In the genomic region with DNA sequence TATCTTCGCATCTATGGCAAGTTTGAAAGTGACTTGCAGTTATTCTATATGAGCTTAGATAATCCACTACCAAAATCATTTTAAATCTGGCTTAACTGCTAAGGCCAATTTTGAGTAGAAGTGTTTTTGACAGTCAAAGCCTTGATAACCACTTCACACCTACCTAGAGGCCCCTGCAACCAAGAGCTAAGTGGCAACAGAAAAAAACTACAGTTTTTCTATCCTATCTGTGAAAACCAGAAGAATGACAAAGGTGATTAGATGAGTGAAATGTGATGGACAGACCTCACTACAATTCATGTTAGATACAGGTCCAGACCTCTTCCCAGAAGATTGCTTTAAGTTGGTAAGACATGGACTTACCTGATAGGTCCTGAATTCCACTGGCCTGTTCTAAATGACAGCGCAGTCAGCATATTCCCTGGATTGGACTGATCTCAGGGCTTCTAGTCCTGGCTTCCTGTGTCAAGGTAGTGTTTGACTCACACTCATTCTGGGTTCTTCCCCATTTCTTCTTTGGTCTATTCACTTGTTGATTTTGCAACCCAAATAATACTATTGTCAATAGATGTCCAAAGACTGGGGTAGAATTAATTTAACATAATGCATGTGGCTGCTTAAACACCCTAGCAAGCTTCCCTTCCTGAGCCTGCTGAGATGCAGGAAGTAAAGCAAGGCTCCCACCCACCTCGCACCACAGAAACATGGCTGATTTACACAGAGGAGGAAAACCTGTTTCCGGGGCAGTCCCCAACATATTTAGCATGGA, we compare ENCODE assay signal across 11 cellular contexts.
DNase-seq lines count a peak whose midpoint lies in the region; ATAC-seq lines count a peak whose summit lies in the region.
"Had no signal": no experiment of that assay in that cellular context is flagged by ENCODE, and none has a peak within 500 bp of the region (broad histone marks: within the 10 kb centered on the region; RNA-seq: fewer than 3 reads in every experiment).

No MANE protein-coding gene starts in this region.

- H3K4me1 Mint-ChIP-seq in activated T-cell treated with anti-CD3 and anti-CD28 coated beads, Interleukin-2, amount 50 U/mL, for 24 hours (ENCODE audit: low read depth) = peaks cover 60% of the 10 kb centered on the region

- peak; percentile 34 for ATAC-seq in GM18858 (IDR thresholded peaks at IDR 0.05; ENCODE audit: unreplicated experiment)
- ATAC-seq in HG03354 (IDR thresholded peaks at IDR 0.05; ENCODE audit: poor library complexity, severe bottlenecking, unreplicated experiment) = peak; percentile 40
- ATAC-seq in GM18511 (IDR thresholded peaks at IDR 0.05; ENCODE audit: unreplicated experiment) = no peak

- H3K36me3 Mint-ChIP-seq in activated T-cell treated with anti-CD3 and anti-CD28 coated beads, Interleukin-2, amount 50 U/mL, for 24 hours (ENCODE audit: low read depth) = no peaks in the 10 kb centered on the region

- H3K9me3 Mint-ChIP-seq in activated T-cell treated with anti-CD3 and anti-CD28 coated beads, Interleukin-2, amount 50 U/mL, for 24 hours = no peaks in the 10 kb centered on the region

- DNase-seq in activated T-cell treated with anti-CD3 and anti-CD28 coated beads, Interleukin-2, amount 50 U/mL, for 24 hours = peak; percentile 37
- DNase-seq in stimulated activated CD4-positive, alpha-beta T cell treated with anti-CD3 and anti-CD28 coated beads, Interleukin-15, amount 100 ng/mL, for 24 hours = peak; percentile 55
- DNase-seq in NCI-H1930 (lab: John Stamatoyannopoulos, UW) (no peak), NCI-H748 treated with DMSO at 0.1 percent for 48 hours (lab: John Stamatoyannopoulos, UW) (no peak), NCI-H446 (lab: John Stamatoyannopoulos, UW) (no peak)
- DNase-seq: cerebellar nuclear complex, HCEC 1CT, right lobe of liver had no signal

- peak overlapping the region; percentile 3 for H3K4me3 Mint-ChIP-seq in activated T-cell treated with anti-CD3 and anti-CD28 coated beads, Interleukin-2, amount 50 U/mL, for 24 hours

- H3K27me3 Mint-ChIP-seq in activated T-cell treated with anti-CD3 and anti-CD28 coated beads, Interleukin-2, amount 50 U/mL, for 24 hours = no peaks in the 10 kb centered on the region

- H3K27ac Mint-ChIP-seq in activated T-cell treated with anti-CD3 and anti-CD28 coated beads, Interleukin-2, amount 50 U/mL, for 24 hours = no peak overlapping the region

Comparison
In these comparisons a context has a peak if more than half of its experiments do, and no peak if none do; other contexts are left out.
1. DNase-seq: peak in activated T-cell treated with anti-CD3 and anti-CD28 coated beads, Interleukin-2, amount 50 U/mL, for 24 hours (single experiment) and stimulated activated CD4-positive, alpha-beta T cell treated with anti-CD3 and anti-CD28 coated beads, Interleukin-15, amount 100 ng/mL, for 24 hours (single experiment); none in NCI-H1930 (0 of 2), NCI-H748 treated with DMSO at 0.1 percent for 48 hours (single experiment) and NCI-H446 (0 of 2).